27 cellular contexts compared by ENCODE assay signal in the genomic region with DNA sequence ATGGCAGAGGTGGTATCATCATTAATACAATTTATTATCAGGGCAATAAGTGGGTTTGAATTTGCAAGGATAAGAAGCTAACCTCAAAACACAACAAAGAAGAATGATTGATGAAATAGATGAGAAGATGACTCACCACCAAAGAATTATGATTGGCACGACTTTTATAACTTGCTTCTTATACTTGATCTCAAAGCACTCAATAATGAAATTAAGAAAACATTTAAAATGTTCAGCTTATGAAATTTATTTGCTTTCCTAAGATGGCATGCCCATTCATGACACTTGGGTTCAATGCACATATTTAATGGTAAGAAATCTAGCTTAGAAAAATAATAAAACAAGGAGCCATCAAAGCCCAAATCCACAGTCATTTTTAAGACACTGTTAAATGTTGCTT.
DNase-seq lines count a peak whose midpoint lies in the region; ATAC-seq, FAIRE-seq and TF ChIP-seq lines count a peak whose summit lies in the region.
"Had no signal": no experiment of that assay in that cellular context is flagged by ENCODE, and none has a peak within 500 bp of the region (broad histone marks: within the 10 kb centered on the region; RNA-seq: fewer than 3 reads in every experiment).

No MANE protein-coding gene starts in this region.

- H3K4me3 ChIP-seq in HCT116 (replicated peaks in 1 of 2; ENCODE audit: low read depth in 1 of 2, low read length in 2 of 2) (no peak overlapping the region), fibroblast of the aortic adventitia (ENCODE audit: low read depth, low read length) (no peak overlapping the region)
- H3K4me3 ChIP-seq: BLaER1, K562, PC-9, SJSA1 had no signal

- H3K4me2 ChIP-seq in HCT116 (ENCODE audit: low read length), result no peak overlapping the region
- H3K4me2 ChIP-seq: BLaER1, PC-9 had no signal

- TF ChIP-seq POLR2A in HCT116 (IDR thresholded peaks at IDR 0.05; ENCODE audit: borderline replicate concordance, extremely low read depth, insufficient read depth, insufficient read length), result no peak

- H2AFZ ChIP-seq in HCT116 (ENCODE audit: low read depth, low read length, poor library complexity, severe bottlenecking), result peak overlapping the region; percentile 57
- H2AFZ ChIP-seq: PC-9 had no signal

- no peaks in the 10 kb centered on the region for H3K9me2 ChIP-seq in HCT116 (ENCODE audit: insufficient read depth)

- POLR2A ChIA-PET in HCT116 (lab: Charles Lee), result no interaction called here

- FAIRE-seq in D721Med (lab: Jason Lieb, UNC), result peak; percentile 11
- FAIRE-seq: GM12892, K562 had no signal

- no peak overlapping the region for H3K9ac ChIP-seq in HCT116 (ENCODE audit: low read length)
- H3K9ac ChIP-seq: BLaER1 had no signal

- intact Hi-C loops in HCT116 (cut with micrococcal nuclease), result no loop called here

- no TSS peak for BruUV-seq in HCT116 (replicated peaks; lab: Mats Ljungman, UMichigan)

- TF ChIP-seq CTCF in D721Med (IDR thresholded peaks at IDR 0.05; ENCODE audit: insufficient read depth, missing control alignments) (no peak), HCT116 (IDR thresholded peaks at IDR 0.05 in 2 of 3, conservative IDR thresholded peaks at IDR 0.05 in 1 of 3; ENCODE audit: borderline replicate concordance in 1 of 3, insufficient read depth in 1 of 3, low read depth in 2 of 3, low read length in 2 of 3) (no peak), fibroblast of the aortic adventitia (IDR thresholded peaks at IDR 0.05; ENCODE audit: insufficient read depth, low read length) (no peak)

- DNase-seq in D721Med (ENCODE audit: insufficient read length, low spot score) (no peak), HCT116 (ENCODE audit: low read depth, low spot score) (no peak), fibroblast of the aortic adventitia (ENCODE audit: low read depth) (peak; percentile 12), NCI-H2081 (lab: John Stamatoyannopoulos, UW) (no peak), T1000 (lab: John Stamatoyannopoulos, UW) (no peak), NCI-H82 treated with DMSO at 0.1 percent for 48 hours (lab: John Stamatoyannopoulos, UW; ENCODE audit: unreplicated experiment) (no peak)
- DNase-seq: CD4-positive, alpha-beta T cell; DMS53; GF-D8; Kasumi-1; NCI-H1092; NCI-H1436; NCI-H187; NCI-H2171 treated with DMSO at 0.1 percent for 48 hours; NCI-H446; NCI-H524 treated with DMSO at 0.1 percent for 48 hours; NCI-H774; NK-92 treated with Interleukin-12 subunit alpha and Interleukin-12 subunit beta, amount 100 ng/mL, for 24 hours; PC-9; Right ventricle myocardium superior; RPMI8226; T-helper 1 cell had no signal

- H3K9me3 ChIP-seq in HCT116 (ENCODE audit: control insufficient read depth in 1 of 2, insufficient read depth in 1 of 2, low read depth in 1 of 2, low read length in 2 of 2), result no peaks in the 10 kb centered on the region
- H3K9me3 ChIP-seq: BLaER1, SJSA1 had no signal

- CTCF ChIA-PET in HCT116 (lab: Charles Lee), result no interaction called here

- H4K20me1 ChIP-seq in HCT116 (ENCODE audit: insufficient read depth), result no peaks in the 10 kb centered on the region
- H4K20me1 ChIP-seq: BLaER1 had no signal

- no peaks in the 10 kb centered on the region for H3K27me3 ChIP-seq in HCT116 (ENCODE audit: insufficient read depth, low read length)
- H3K27me3 ChIP-seq: BLaER1, SJSA1 had no signal

- no peaks in the 10 kb centered on the region for H3K36me3 ChIP-seq in HCT116 (ENCODE audit: control insufficient read depth in 1 of 2, insufficient read depth in 2 of 2, low read length in 2 of 2)
- H3K36me3 ChIP-seq: BLaER1, SJSA1 had no signal

- no peaks in the 10 kb centered on the region for H3K79me2 ChIP-seq in HCT116 (ENCODE audit: insufficient read depth, low read length)

- ATAC-seq in HCT116 (no peak), SK-N-SH treated with all-trans-retinoic acid at 6 μM for 48 hours (no peak)
- ATAC-seq: K562 had no signal

- RAD21 ChIA-PET in HCT116 (lab: Charles Lee; ENCODE audit: low non-redundant PET in 1 of 2, low total read pairs in 2 of 2, uncharacterized antibody in 2 of 2, unreplicated experiment in 2 of 2), result no interaction called here

- H3K4me1 ChIP-seq in HCT116 (ENCODE audit: control insufficient read depth in 1 of 2, insufficient read depth in 2 of 2, low read length in 2 of 2), result peaks cover 3 to 14% of the 10 kb centered on the region in 2 experiments; a peak in 3 of 4 replicates
- H3K4me1 ChIP-seq: BLaER1, SJSA1 had no signal

- no peak overlapping the region for H3K27ac ChIP-seq in HCT116 (ENCODE audit: low read depth, low read length)
- H3K27ac ChIP-seq: BLaER1, PC-9, SJSA1 had no signal

- no peak for TF ChIP-seq RAD21 in HCT116 (IDR thresholded peaks at IDR 0.05; ENCODE audit: low read depth)

TF ChIP-seq in HCT116, 20 proteins besides CTCF, POLR2A, EP300 and RAD21 (continues in another document):
- no peak for TF ChIP-seq SP1 (IDR thresholded peaks at IDR 0.05; ENCODE audit: low read depth)
- no peak for TF ChIP-seq SIN3A (IDR thresholded peaks at IDR 0.05; ENCODE audit: low read depth)
- no peak for TF ChIP-seq POLR2AphosphoS5 (IDR thresholded peaks at IDR 0.05; ENCODE audit: low read depth, low read length)
- no peak for TF ChIP-seq CBX3 (IDR thresholded peaks at IDR 0.05; ENCODE audit: low read depth)
- no peak for TF ChIP-seq ZFX (IDR thresholded peaks at IDR 0.05)
- TF ChIP-seq, protein P1, sequence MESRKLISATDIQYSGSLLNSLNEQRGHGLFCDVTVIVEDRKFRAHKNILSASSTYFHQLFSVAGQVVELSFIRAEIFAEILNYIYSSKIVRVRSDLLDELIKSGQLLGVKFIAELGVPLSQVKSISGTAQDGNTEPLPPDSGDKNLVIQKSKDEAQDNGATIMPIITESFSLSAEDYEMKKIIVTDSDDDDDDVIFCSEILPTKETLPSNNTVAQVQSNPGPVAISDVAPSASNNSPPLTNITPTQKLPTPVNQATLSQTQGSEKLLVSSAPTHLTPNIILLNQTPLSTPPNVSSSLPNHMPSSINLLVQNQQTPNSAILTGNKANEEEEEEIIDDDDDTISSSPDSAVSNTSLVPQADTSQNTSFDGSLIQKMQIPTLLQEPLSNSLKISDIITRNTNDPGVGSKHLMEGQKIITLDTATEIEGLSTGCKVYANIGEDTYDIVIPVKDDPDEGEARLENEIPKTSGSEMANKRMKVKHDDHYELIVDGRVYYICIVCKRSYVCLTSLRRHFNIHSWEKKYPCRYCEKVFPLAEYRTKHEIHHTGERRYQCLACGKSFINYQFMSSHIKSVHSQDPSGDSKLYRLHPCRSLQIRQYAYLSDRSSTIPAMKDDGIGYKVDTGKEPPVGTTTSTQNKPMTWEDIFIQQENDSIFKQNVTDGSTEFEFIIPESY (IDR thresholded peaks at IDR 0.05; ENCODE audit: extremely low read depth, insufficient replicate concordance, low read length), result no peak
- no peak for TF ChIP-seq CEBPB (IDR thresholded peaks at IDR 0.05; ENCODE audit: low read depth)
- no peak for TF ChIP-seq EGR1 (IDR thresholded peaks at IDR 0.05; ENCODE audit: low read depth)
- no peak for TF ChIP-seq EZH2 (IDR thresholded peaks at IDR 0.05)
- no peak for TF ChIP-seq ELF1 (IDR thresholded peaks at IDR 0.05; ENCODE audit: borderline replicate concordance, low read depth)
- no peak for TF ChIP-seq JUND (IDR thresholded peaks at IDR 0.05)
- TF ChIP-seq, protein P2, sequence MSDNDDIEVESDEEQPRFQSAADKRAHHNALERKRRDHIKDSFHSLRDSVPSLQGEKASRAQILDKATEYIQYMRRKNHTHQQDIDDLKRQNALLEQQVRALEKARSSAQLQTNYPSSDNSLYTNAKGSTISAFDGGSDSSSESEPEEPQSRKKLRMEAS (IDR thresholded peaks at IDR 0.05), result no peak
- TF ChIP-seq EZH2phosphoT487 (IDR thresholded peaks at IDR 0.05; ENCODE audit: borderline replicate concordance), result no peak
- no peak for TF ChIP-seq SRF (IDR thresholded peaks at IDR 0.05; ENCODE audit: low read depth)
- TF ChIP-seq TCF7L2 (IDR thresholded peaks at IDR 0.05; ENCODE audit: borderline replicate concordance, extremely low read depth, insufficient read depth, insufficient read length), result no peak

TF ChIP-seq in SK-N-SH treated with all-trans-retinoic acid at 6 μM for 48 hours, 23 proteins besides CTCF, POLR2A, EP300 and RAD21 (continues in another document):
- TF ChIP-seq, protein P3, sequence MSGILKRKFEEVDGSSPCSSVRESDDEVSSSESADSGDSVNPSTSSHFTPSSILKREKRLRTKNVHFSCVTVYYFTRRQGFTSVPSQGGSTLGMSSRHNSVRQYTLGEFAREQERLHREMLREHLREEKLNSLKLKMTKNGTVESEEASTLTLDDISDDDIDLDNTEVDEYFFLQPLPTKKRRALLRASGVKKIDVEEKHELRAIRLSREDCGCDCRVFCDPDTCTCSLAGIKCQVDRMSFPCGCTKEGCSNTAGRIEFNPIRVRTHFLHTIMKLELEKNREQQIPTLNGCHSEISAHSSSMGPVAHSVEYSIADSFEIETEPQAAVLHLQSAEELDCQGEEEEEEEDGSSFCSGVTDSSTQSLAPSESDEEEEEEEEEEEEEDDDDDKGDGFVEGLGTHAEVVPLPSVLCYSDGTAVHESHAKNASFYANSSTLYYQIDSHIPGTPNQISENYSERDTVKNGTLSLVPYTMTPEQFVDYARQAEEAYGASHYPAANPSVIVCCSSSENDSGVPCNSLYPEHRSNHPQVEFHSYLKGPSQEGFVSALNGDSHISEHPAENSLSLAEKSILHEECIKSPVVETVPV (CRISPR knock-in tag; IDR thresholded peaks at IDR 0.05), result no peak
- TF ChIP-seq ZFP30 (CRISPR knock-in tag; IDR thresholded peaks at IDR 0.05), result no peak
- no peak for TF ChIP-seq ZNF70 (CRISPR knock-in tag; IDR thresholded peaks at IDR 0.05)
- TF ChIP-seq ZNF565 (CRISPR knock-in tag; conservative IDR thresholded peaks at IDR 0.05; ENCODE audit: low read depth), result no peak
- TF ChIP-seq RARB (CRISPR knock-in tag; IDR thresholded peaks at IDR 0.05), result no peak
- TF ChIP-seq, protein P4, sequence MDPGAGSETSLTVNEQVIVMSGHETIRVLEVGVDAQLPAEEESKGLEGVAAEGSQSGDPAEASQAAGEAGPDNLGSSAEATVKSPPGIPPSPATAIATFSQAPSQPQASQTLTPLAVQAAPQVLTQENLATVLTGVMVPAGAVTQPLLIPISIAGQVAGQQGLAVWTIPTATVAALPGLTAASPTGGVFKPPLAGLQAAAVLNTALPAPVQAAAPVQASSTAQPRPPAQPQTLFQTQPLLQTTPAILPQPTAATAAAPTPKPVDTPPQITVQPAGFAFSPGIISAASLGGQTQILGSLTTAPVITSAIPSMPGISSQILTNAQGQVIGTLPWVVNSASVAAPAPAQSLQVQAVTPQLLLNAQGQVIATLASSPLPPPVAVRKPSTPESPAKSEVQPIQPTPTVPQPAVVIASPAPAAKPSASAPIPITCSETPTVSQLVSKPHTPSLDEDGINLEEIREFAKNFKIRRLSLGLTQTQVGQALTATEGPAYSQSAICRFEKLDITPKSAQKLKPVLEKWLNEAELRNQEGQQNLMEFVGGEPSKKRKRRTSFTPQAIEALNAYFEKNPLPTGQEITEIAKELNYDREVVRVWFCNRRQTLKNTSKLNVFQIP (CRISPR knock-in tag; IDR thresholded peaks at IDR 0.05; ENCODE audit: borderline replicate concordance, low read depth), result no peak
- TF ChIP-seq ISL1 (CRISPR knock-in tag; IDR thresholded peaks at IDR 0.05), result peak; percentile 85
- no peak for TF ChIP-seq TOX (CRISPR knock-in tag; IDR thresholded peaks at IDR 0.05; ENCODE audit: borderline replicate concordance)
- TF ChIP-seq CSDC2 (CRISPR knock-in tag; IDR thresholded peaks at IDR 0.05), result no peak
- TF ChIP-seq ZNF8 (CRISPR knock-in tag; IDR thresholded peaks at IDR 0.05), result peak; percentile 76; the same call in 1 of the 2 replicates
- TF ChIP-seq PPARA (CRISPR knock-in tag; IDR thresholded peaks at IDR 0.05; ENCODE audit: borderline replicate concordance), result no peak
